ENCODE assay signal across 14 cellular contexts in genomic region chr6:48957781-48958180, GRCh38.
"Had no signal": no experiment of that assay in that cellular context is flagged by ENCODE, and none has a peak within 500 bp of the region (broad histone marks: within the 10 kb centered on the region; RNA-seq: fewer than 3 reads in every experiment).

No MANE protein-coding gene starts in this region.

- DNase-seq: activated CD4-positive, alpha-beta T cell treated with anti-CD3 and anti-CD28 coated beads, Interleukin-2, amount 50 U/mL, for 48 hours; activated CD4-positive, CD25-positive, alpha-beta regulatory T cell treated with anti-CD3 and anti-CD28 coated beads, Interleukin-2, amount 50 U/mL, for 72 hours; activated CD8-positive, alpha-beta memory T cell treated with anti-CD3 and anti-CD28 coated beads, Interleukin-2, amount 10 ng/mL, durations not matched to agents 7 days and 5 days; activated naive CD4-positive, alpha-beta T cell treated with anti-CD3 and anti-CD28 coated beads, Interleukin-2, amount 10 ng/mL, durations not matched to agents 7 days and 5 days; activated T-cell treated with anti-CD3 and anti-CD28 coated beads, Interleukin-2, amount 50 U/mL, for 1 hour; colonic mucosa; heart right ventricle; islet precursor cell; right lobe of liver; spleen; T-helper 9 cell had no signal

- H3K27me3 ChIP-seq: colonic mucosa, esophagus muscularis mucosa, gastroesophageal sphincter, heart right ventricle, right lobe of liver, spleen had no signal

- H3K4me3 ChIP-seq: colonic mucosa, esophagus muscularis mucosa, gastroesophageal sphincter, heart right ventricle, lung, right lobe of liver, spleen had no signal

- H3K27ac ChIP-seq: colonic mucosa, esophagus muscularis mucosa, gastroesophageal sphincter, heart right ventricle, right lobe of liver, spleen had no signal

- H3K9me3 ChIP-seq: colonic mucosa, esophagus muscularis mucosa, gastroesophageal sphincter, right lobe of liver had no signal

- H3K36me3 ChIP-seq: colonic mucosa, esophagus muscularis mucosa, gastroesophageal sphincter, heart right ventricle, right lobe of liver, spleen had no signal

- H3K4me1 ChIP-seq: colonic mucosa, esophagus muscularis mucosa, gastroesophageal sphincter, heart right ventricle, right lobe of liver, spleen had no signal
